20 cellular contexts compared by ENCODE assay signal in genomic region chr11:92330114-92330513, GRCh38.
DNase-seq lines count a peak whose midpoint lies in the region; ATAC-seq, FAIRE-seq and TF ChIP-seq lines count a peak whose summit lies in the region.
"Had no signal": no experiment of that assay in that cellular context is flagged by ENCODE, and none has a peak within 500 bp of the region (broad histone marks: within the 10 kb centered on the region; RNA-seq: fewer than 3 reads in every experiment).

No MANE protein-coding gene starts in this region.

- H3K23ac ChIP-seq in H1 (ENCODE audit: insufficient read length): no peak overlapping the region

- H3K4me3 ChIP-seq in HUES48 (ENCODE audit: low read depth, low read length) (no peak overlapping the region), NT2/D1 (ENCODE audit: insufficient read length, low read depth) (no peak overlapping the region), H1 (ENCODE audit: extremely low read depth in 1 of 4, insufficient read depth in 2 of 4, low read depth in 3 of 4, low read length in 4 of 4) (no peak overlapping the region), osteoblast (ENCODE audit: insufficient read depth, low read length) (no peak overlapping the region)
- H3K4me3 ChIP-seq: left lung, spleen, thoracic aorta had no signal

- H2AFZ ChIP-seq in H1 (ENCODE audit: low read length) (no peak overlapping the region), osteoblast (ENCODE audit: low read length) (no peak overlapping the region)

- no peak overlapping the region for H3K56ac ChIP-seq in H1 (replicated peaks; ENCODE audit: insufficient read length, low read depth, low read length)

- H3K27me3 ChIP-seq in HUES48 (ENCODE audit: control insufficient read depth, insufficient read depth, low read length): no peaks in the 10 kb centered on the region
- no peaks in the 10 kb centered on the region for H3K27me3 ChIP-seq in NT2/D1 (ENCODE audit: insufficient read depth, insufficient read length)
- no peaks in the 10 kb centered on the region for H3K27me3 ChIP-seq in H1 (replicated peaks in 1 of 4; ENCODE audit: control insufficient read depth in 3 of 4, extremely low read depth in 1 of 4, insufficient read depth in 3 of 4, low read length in 3 of 4)
- no peaks in the 10 kb centered on the region for H3K27me3 ChIP-seq in osteoblast (ENCODE audit: insufficient read depth, low read length)
- H3K27me3 ChIP-seq: left lung, spleen had no signal

- TF ChIP-seq RAD21 in H1 (IDR thresholded peaks at IDR 0.05 in 1 of 2, conservative IDR thresholded peaks at IDR 0.05 in 1 of 2; ENCODE audit: low read depth in 2 of 2, low read length in 2 of 2): no peak

- TF ChIP-seq EP300 in H1 (IDR thresholded peaks at IDR 0.05; ENCODE audit: borderline replicate concordance in 1 of 2, low read depth in 2 of 2, low read length in 2 of 2): no peak

- no peak overlapping the region for H3K4ac ChIP-seq in H1 (replicated peaks; ENCODE audit: insufficient read length, low read depth, low read length)

- no peak overlapping the region for H2AK5ac ChIP-seq in H1 (ENCODE audit: low read depth, low read length)

- H3K14ac ChIP-seq in H1 (ENCODE audit: insufficient read length): no peak overlapping the region

- H3K9ac ChIP-seq in HUES48 (ENCODE audit: low read depth, low read length): 0 out of 2 replicates have a peak overlapping the region, but pooled peaks have one; percentile 8
- H3K9ac ChIP-seq in NT2/D1 (ENCODE audit: insufficient read length, low read depth): peak overlapping the region; percentile 16
- H3K9ac ChIP-seq in H1 (replicated peaks in 1 of 4; ENCODE audit: extremely low read depth in 1 of 4, low read depth in 3 of 4, low read length in 3 of 4): no peak overlapping the region

- ATAC-seq in GM21717 (IDR thresholded peaks at IDR 0.05; ENCODE audit: unreplicated experiment): no peak
- no peak for ATAC-seq in HG02798 (IDR thresholded peaks at IDR 0.05; ENCODE audit: poor library complexity, unreplicated experiment)
- ATAC-seq: left lung had no signal

- H4K20me1 ChIP-seq in H1 (replicated peaks in 1 of 2; ENCODE audit: control insufficient read depth in 1 of 2, insufficient read depth in 2 of 2, low read length in 2 of 2): no peaks in the 10 kb centered on the region
- H4K20me1 ChIP-seq in osteoblast (ENCODE audit: insufficient read depth, low read length): no peaks in the 10 kb centered on the region

- no peak overlapping the region for H3K18ac ChIP-seq in H1 (ENCODE audit: extremely low read depth, low read length)

- peak overlapping the region; percentile 73 for H3K27ac ChIP-seq in HUES48 (ENCODE audit: low read depth, low read length)
- H3K27ac ChIP-seq in H1 (ENCODE audit: low read depth, low read length): peak overlapping the region; percentile 21; the same call in 1 of the 2 replicates
- no peak overlapping the region for H3K27ac ChIP-seq in osteoblast (ENCODE audit: low read depth, low read length)
- H3K27ac ChIP-seq: left lung, spleen, thoracic aorta had no signal

- POLR2A ChIA-PET in H1 (lab: Charles Lee; ENCODE audit: partially characterized antibody): interaction anchor here (0.9 to 1.1 kb wide), 2 partner anchors 15 to 49 kb away, joined by 3 read pairs; no protein-coding TSS in a partner anchor

- H2BK5ac ChIP-seq in H1 (ENCODE audit: low read depth, low read length): no peak overlapping the region

- H3K4me1 ChIP-seq in HUES48 (ENCODE audit: control insufficient read depth, insufficient read depth, low read length): peaks cover 64% of the 10 kb centered on the region
- H3K4me1 ChIP-seq in NT2/D1 (ENCODE audit: insufficient read depth, insufficient read length): no peaks in the 10 kb centered on the region
- peaks cover 2 to 12% (median 8%) of the 10 kb centered on the region in 4 experiments; a peak in 5 of 7 replicates for H3K4me1 ChIP-seq in H1 (replicated peaks in 1 of 4; ENCODE audit: control insufficient read depth in 3 of 4, insufficient read depth in 4 of 4, low read length in 3 of 4)
- peaks cover 6% of the 10 kb centered on the region for H3K4me1 ChIP-seq in osteoblast (ENCODE audit: insufficient read depth, low read length)
- H3K4me1 ChIP-seq: left lung, spleen had no signal

- 44% methylated on average over 2 of the region's 2 CpGs; no CpG with 5 or more reads in 1 of the 2 experiments for WGBS in H1 (ENCODE audit: extremely low coverage in 1 of 2, insufficient coverage in 1 of 2, insufficient read length in 1 of 2, insufficient replicate concordance in 2 of 2, low coverage in 1 of 2, low lambda C conversion rate in 2 of 2, missing lambda C conversion rate in 1 of 2), 2 experiments

- peak overlapping the region; percentile 41 for H4K5ac ChIP-seq in H1 (ENCODE audit: insufficient read length, low read depth, low read length)

- H2BK15ac ChIP-seq in H1 (ENCODE audit: low read length): no peak overlapping the region

- no peak for TF ChIP-seq CTCF in H1 (IDR thresholded peaks at IDR 0.05; ENCODE audit: control extremely low read depth in 1 of 3, insufficient read depth in 1 of 3, low read depth in 1 of 3, low read length in 3 of 3)
- TF ChIP-seq CTCF in osteoblast (IDR thresholded peaks at IDR 0.05; ENCODE audit: extremely low read depth, low read depth, low read length): no peak

- no peak overlapping the region for H4K8ac ChIP-seq in H1 (ENCODE audit: extremely low read depth, insufficient read depth, low read length)

- H3K36me3 ChIP-seq in HUES48 (ENCODE audit: control insufficient read depth, insufficient read depth, low read length) (no peaks in the 10 kb centered on the region), NT2/D1 (ENCODE audit: insufficient read depth, insufficient read length, low read length) (no peaks in the 10 kb centered on the region), H1 (ENCODE audit: control insufficient read depth in 2 of 4, insufficient read depth in 4 of 4, low read length in 3 of 4) (no peaks in the 10 kb centered on the region; a peak in 1 of 8 replicates), osteoblast (ENCODE audit: insufficient read depth, low read length) (no peaks in the 10 kb centered on the region)
- H3K36me3 ChIP-seq: left lung, spleen, thoracic aorta had no signal

- H3K4me2 ChIP-seq in H1 (ENCODE audit: insufficient read depth in 1 of 2, low read depth in 2 of 2, low read length in 2 of 2) (no peak overlapping the region), osteoblast (ENCODE audit: insufficient read depth, low read length) (peak overlapping the region; percentile 12)

- no peak overlapping the region for H2BK20ac ChIP-seq in H1 (ENCODE audit: low read length)

- H2BK120ac ChIP-seq in H1 (replicated peaks; ENCODE audit: low read depth, low read length): no peak overlapping the region

- CTCF ChIA-PET in H1 (lab: Charles Lee; ENCODE audit: partially characterized antibody): interaction anchor here (0.7 to 6.8 kb wide), 6 partner anchors 12 to 154 kb away, joined by 3 to 55 read pairs (median 4); no protein-coding TSS in a partner anchor

- no peaks in the 10 kb centered on the region for H3K79me1 ChIP-seq in H1 (ENCODE audit: low read depth, low read length)

- H3K79me2 ChIP-seq in H1 (ENCODE audit: control insufficient read depth in 1 of 2, insufficient read depth in 2 of 2, low read length in 2 of 2): peaks cover 0 to 11% of the 10 kb centered on the region in 2 experiments; a peak in 1 of 4 replicates
- no peaks in the 10 kb centered on the region for H3K79me2 ChIP-seq in osteoblast (ENCODE audit: insufficient read depth, low read length)

- no peaks in the 10 kb centered on the region; the same call in 1 of the 2 replicates for H3K23me2 ChIP-seq in H1 (ENCODE audit: low read depth, low read length)

- DNase-seq in NT2/D1 (ENCODE audit: low read depth, low spot score) (no peak), H1 (ENCODE audit: low read depth in 1 of 2, low spot score in 2 of 2) (no peak), osteoblast (ENCODE audit: insufficient read length, low spot score, missing footprints) (no peak), ureter (ENCODE audit: low spot score) (no peak)
- no peak for DNase-seq in activated CD8-positive, alpha-beta memory T cell treated with anti-CD3 and anti-CD28 coated beads, Interleukin-2, amount 50 U/mL, for 48 hours
- DNase-seq: activated CD4-positive, alpha-beta memory T cell treated with anti-CD3 and anti-CD28 coated beads for 36 hours; activated gamma-delta T cell treated with Interleukin-2 at 50 U/mL for 16 hours; Kasumi-1; left lung; NCI-H1105; NCI-H2107; NCI-H510A treated with DMSO at 0.1 percent for 48 hours; spleen; stimulated activated CD4-positive, alpha-beta T cell treated with anti-CD3 and anti-CD28 coated beads, Interleukin-4, amount 100 ng/mL, for 1 hour; stimulated activated naive CD4-positive, alpha-beta T cell treated with Interleukin-2 at 50 U/mL for 16 hours; T1000 had no signal

- TF ChIP-seq POLR2A in H1 (IDR thresholded peaks at IDR 0.05; ENCODE audit: control extremely low read depth in 1 of 2, low read depth in 2 of 2, low read length in 2 of 2): no peak

- no peak overlapping the region for H4K91ac ChIP-seq in H1 (replicated peaks; ENCODE audit: insufficient read length, low read length)

- no peak for FAIRE-seq in H1 (lab: Jason Lieb, UNC)

- no peaks in the 10 kb centered on the region for H3K9me3 ChIP-seq in HUES48 (ENCODE audit: control insufficient read depth, insufficient read depth, low read length)
- H3K9me3 ChIP-seq in NT2/D1 (ENCODE audit: insufficient read depth, low read length): no peaks in the 10 kb centered on the region
- no peaks in the 10 kb centered on the region for H3K9me3 ChIP-seq in H1 (ENCODE audit: insufficient read depth in 2 of 2, low read depth in 1 of 2, low read length in 1 of 2)
- no peaks in the 10 kb centered on the region for H3K9me3 ChIP-seq in osteoblast (ENCODE audit: low read depth, low read length)
- H3K9me3 ChIP-seq: left lung, spleen, thoracic aorta had no signal

- H2BK12ac ChIP-seq in H1 (ENCODE audit: low read depth, low read length): no peak overlapping the region

TF ChIP-seq in H1, 55 proteins besides CTCF, POLR2A, EP300 and RAD21 (continues in another document):
- TF ChIP-seq BACH1 (IDR thresholded peaks at IDR 0.05; ENCODE audit: low read length) (no peak), MAFK (IDR thresholded peaks at IDR 0.05; ENCODE audit: low read depth, low read length) (no peak), CBX5 (IDR thresholded peaks at IDR 0.05; ENCODE audit: low read depth, low read length) (no peak), RBBP5 (IDR thresholded peaks at IDR 0.05; ENCODE audit: borderline replicate concordance, low read depth, low read length) (no peak), SIN3A (conservative IDR thresholded peaks at IDR 0.05 in 1 of 2, IDR thresholded peaks at IDR 0.05 in 1 of 2; ENCODE audit: low read depth in 1 of 2, low read length in 2 of 2) (no peak), POLR2AphosphoS5 (IDR thresholded peaks at IDR 0.05; ENCODE audit: low read depth, low read length) (no peak), PHF8 (conservative IDR thresholded peaks at IDR 0.05; ENCODE audit: low read depth, low read length) (no peak), E2F6 (IDR thresholded peaks at IDR 0.05) (no peak)

Comparison
In these comparisons a context has a peak if more than half of its experiments do, and no peak if none do; other contexts are left out.
1. H3K9ac ChIP-seq: peak in HUES48 (single experiment) and NT2/D1 (single experiment); none in H1 (0 of 4).